ENCODE assay signal across 13 cellular contexts in genomic region chr5:89071101-89071940, GRCh38.
DNase-seq lines count a peak whose midpoint lies in the region; ATAC-seq and TF ChIP-seq lines count a peak whose summit lies in the region.
"Had no signal": no experiment of that assay in that cellular context is flagged by ENCODE, and none has a peak within 500 bp of the region (broad histone marks: within the 10 kb centered on the region; RNA-seq: fewer than 3 reads in every experiment).

No MANE protein-coding gene starts in this region.

- TF ChIP-seq CTCF in spleen (IDR thresholded peaks at IDR 0.05 in 8 of 11, conservative IDR thresholded peaks at IDR 0.05 in 3 of 11), result no peak

- H3K4me3 ChIP-seq in spleen, result no peak overlapping the region
- H3K4me3 ChIP-seq: breast epithelium, SK-N-MC had no signal

- no peaks in the 10 kb centered on the region for H3K9me3 ChIP-seq in spleen
- H3K9me3 ChIP-seq: breast epithelium had no signal

- intact Hi-C loops in spleen (cut with DNase I; ENCODE audit: low total_unique reads), result no loop called here

- peak; percentile 43 to 55 for ATAC-seq in activated CD4-positive, CD25-positive, alpha-beta regulatory T cell treated with anti-CD3 and anti-CD28 coated beads, Interleukin-2, amount 50 U/mL, for 24 hours
- ATAC-seq in HG02642 (IDR thresholded peaks at IDR 0.05; ENCODE audit: poor library complexity, unreplicated experiment) (peak; percentile 79), HG03520 (IDR thresholded peaks at IDR 0.05; ENCODE audit: unreplicated experiment) (peak; percentile 66)

- DNase-seq in activated CD4-positive, CD25-positive, alpha-beta regulatory T cell treated with anti-CD3 and anti-CD28 coated beads, Interleukin-2, amount 50 U/mL, for 72 hours, result no peak
- DNase-seq in spleen (no peak), NCI-H1092 treated with DMSO at 0.1 percent for 48 hours (lab: John Stamatoyannopoulos, UW) (no peak), NCI-H2196 treated with DMSO at 0.1 percent for 48 hours (lab: John Stamatoyannopoulos, UW; ENCODE audit: unreplicated experiment) (no peak)
- no peak for DNase-seq in activated CD4-positive, alpha-beta T cell treated with anti-CD3 and anti-CD28 coated beads for 4 hours
- DNase-seq: activated CD8-positive, alpha-beta memory T cell treated with anti-CD3 and anti-CD28 coated beads, Interleukin-2, amount 50 U/mL, for 48 hours; NCI-H1930 had no signal

- no peaks in the 10 kb centered on the region for H3K27me3 ChIP-seq in spleen (replicated peaks in 1 of 7)
- H3K27me3 ChIP-seq: breast epithelium had no signal

- WGBS in spleen, 5 donors, result 70 to 79% (median 70%) methylated on average over 4 of the region's 4 CpGs

- no peaks in the 10 kb centered on the region for H3K36me3 ChIP-seq in spleen
- H3K36me3 ChIP-seq: breast epithelium had no signal

- H3K4me1 ChIP-seq in spleen, result peaks cover 0 to 7% (median 0%) of the 10 kb centered on the region in 6 donors
- H3K4me1 ChIP-seq: breast epithelium had no signal

- no peak overlapping the region for H3K27ac ChIP-seq in spleen
- H3K27ac ChIP-seq: 22Rv1, breast epithelium, SK-N-MC had no signal

- TF ChIP-seq POLR2A in spleen (IDR thresholded peaks at IDR 0.05), result no peak
